26 cellular contexts compared by ENCODE assay signal in genomic region chr3:194944526-194944925, GRCh38.
"Had no signal": no experiment of that assay in that cellular context is flagged by ENCODE, and none has a peak within 500 bp of the region (broad histone marks: within the 10 kb centered on the region; RNA-seq: fewer than 3 reads in every experiment).

No MANE protein-coding gene starts in this region.

- H3K4me3 Mint-ChIP-seq: memory B cell; naive thymus-derived CD8-positive, alpha-beta T cell; nephron; neural progenitor cell; stimulated activated memory B cell treated with anti-CD40 and anti-IgM and Interleukin-4, amounts not matched to agents 10 μg/mL and 1 μg/mL and 100 μg/mL, for 72 hours; stimulated activated naive CD8-positive, alpha-beta T cell treated with anti-CD3 and anti-CD28 coated beads, Interleukin-15, amount 100 ng/mL, for 72 hours; type B pancreatic cell had no signal

- H3K4me2 ChIP-seq: hepatocyte, neural progenitor cell, smooth muscle cell had no signal

- H3K27me3 ChIP-seq: heart right ventricle, hepatocyte, neural progenitor cell, neutrophil, ovary, right atrium auricular region, right lobe of liver, tibial nerve, vagina had no signal

- ATAC-seq: heart right ventricle; naive thymus-derived CD8-positive, alpha-beta T cell; right lobe of liver; stimulated activated memory B cell treated with anti-CD40 and anti-IgM and Interleukin-4, amounts not matched to agents 10 μg/mL and 1 μg/mL and 100 μg/mL, for 72 hours; stimulated activated naive CD8-positive, alpha-beta T cell treated with anti-CD3 and anti-CD28 coated beads, Interleukin-15, amount 100 ng/mL, for 72 hours had no signal

- H3K4me1 ChIP-seq: neural progenitor cell, right atrium auricular region, right lobe of liver, tibial nerve, vagina had no signal

- H3K4me3 ChIP-seq: heart right ventricle, hepatocyte, left ventricle myocardium inferior, neural progenitor cell, ovary, right atrium auricular region, right lobe of liver, smooth muscle cell, tibial nerve, vagina had no signal

- H3K9ac ChIP-seq: neural progenitor cell had no signal

- H3K9me3 ChIP-seq: neutrophil, ovary, right lobe of liver, vagina had no signal

- H3K36me3 ChIP-seq: heart right ventricle, left ventricle myocardium inferior, neural progenitor cell, neutrophil, ovary, right atrium auricular region, right lobe of liver, tibial nerve, vagina had no signal

- H3K27ac Mint-ChIP-seq: memory B cell; nephron; progenitor cell of endocrine pancreas; stimulated activated naive CD8-positive, alpha-beta T cell treated with anti-CD3 and anti-CD28 coated beads, Interleukin-15, amount 100 ng/mL, for 72 hours; type B pancreatic cell had no signal

- H3K9me3 Mint-ChIP-seq: stimulated activated naive CD8-positive, alpha-beta T cell treated with anti-CD3 and anti-CD28 coated beads, Interleukin-15, amount 100 ng/mL, for 72 hours; type B pancreatic cell had no signal

- DNase-seq: heart right ventricle; kidney; left ventricle myocardium inferior; naive thymus-derived CD8-positive, alpha-beta T cell; occipital lobe; ovary; right lobe of liver; stimulated activated CD4-positive, alpha-beta T cell treated with anti-CD3 and anti-CD28 coated beads, Interleukin-1b, Interleukin-23, amount 100 ng/mL, for 48 hours; stimulated activated CD4-positive, alpha-beta T cell treated with anti-CD3 and anti-CD28 coated beads, Interleukin-2, amount 100 ng/mL, for 48 hours; stimulated activated CD4-positive, alpha-beta T cell treated with anti-CD3 and anti-CD28 coated beads, Interleukin-4, amount 100 ng/mL, for 4 hours; stimulated activated CD8-positive, alpha-beta memory T cell treated with anti-CD3 and anti-CD28 coated beads, Interleukin-4, amount 100 ng/mL, for 48 hours; stimulated activated naive CD4-positive, alpha-beta T cell treated with Interleukin-2 at 50 U/mL for 16 hours; stimulated activated naive CD8-positive, alpha-beta T cell treated with anti-CD3 and anti-CD28 coated beads, Interleukin-15, amount 100 ng/mL, for 72 hours; substantia nigra had no signal

- H3K4me1 Mint-ChIP-seq: stimulated activated naive CD8-positive, alpha-beta T cell treated with anti-CD3 and anti-CD28 coated beads, Interleukin-15, amount 100 ng/mL, for 72 hours had no signal

- H3K27ac ChIP-seq: heart right ventricle, hepatocyte, left ventricle myocardium inferior, neural progenitor cell, neutrophil, ovary, right atrium auricular region, right lobe of liver, tibial nerve, vagina had no signal

- H3K36me3 Mint-ChIP-seq: neural progenitor cell, type B pancreatic cell had no signal
